Comparison of ENCODE assay signal across 11 cellular contexts in genomic region chr15:59399465-59400102, GRCh38. TPM values are rescaled to one million over a fixed set of nuclear protein-coding genes. Genes with fewer than 3 reads are reported as not detected.
DNase-seq lines count a peak whose midpoint lies in the region; ATAC-seq and TF ChIP-seq lines count a peak whose summit lies in the region.
"Had no signal": no experiment of that assay in that cellular context is flagged by ENCODE, and none has a peak within 500 bp of the region (broad histone marks: within the 10 kb centered on the region; RNA-seq: fewer than 3 reads in every experiment).

No MANE protein-coding gene starts in this region.

- H3K4me1 ChIP-seq in PC-9 (replicated peaks; ENCODE audit: insufficient read depth), result peaks cover 4% of the 10 kb centered on the region; the same call in 1 of the 2 replicates
- H3K4me1 ChIP-seq: gastroesophageal sphincter, SJSA1 had no signal

- no peak overlapping the region for H3K4me2 ChIP-seq in PC-9

- no peaks in the 10 kb centered on the region for H3K36me3 ChIP-seq in PC-9 (ENCODE audit: low read depth)
- H3K36me3 ChIP-seq: gastroesophageal sphincter, SJSA1 had no signal

- TF ChIP-seq CTCF in NB4 (IDR thresholded peaks at IDR 0.05; ENCODE audit: low read depth, low read length) (no peak), progenitor cell of endocrine pancreas (IDR thresholded peaks at IDR 0.05; ENCODE audit: unreplicated experiment) (no peak), PC-9 (conservative IDR thresholded peaks at IDR 0.05) (no peak)

- H3K9me2 ChIP-seq in PC-9 (ENCODE audit: insufficient read depth), result no peaks in the 10 kb centered on the region

- no peaks in the 10 kb centered on the region for H3K9me3 Mint-ChIP-seq in progenitor cell of endocrine pancreas (ENCODE audit: low read depth)

- H3K36me3 Mint-ChIP-seq in progenitor cell of endocrine pancreas (ENCODE audit: insufficient read depth), result no peaks in the 10 kb centered on the region

- no peaks in the 10 kb centered on the region for H3K9me3 ChIP-seq in PC-9 (ENCODE audit: insufficient read depth, low read depth)
- H3K9me3 ChIP-seq: gastroesophageal sphincter, SJSA1 had no signal

- H3K27me3 Mint-ChIP-seq in progenitor cell of endocrine pancreas, result peaks cover 47% of the 10 kb centered on the region

- no peaks in the 10 kb centered on the region for H3K79me2 ChIP-seq in PC-9 (ENCODE audit: low read depth)

- H3K27me3 ChIP-seq in PC-9 (ENCODE audit: insufficient read depth, low read depth), result no peaks in the 10 kb centered on the region
- H3K27me3 ChIP-seq: SJSA1 had no signal

- no peak overlapping the region for H2AFZ ChIP-seq in PC-9

- ATAC-seq in GM19035 (IDR thresholded peaks at IDR 0.05; ENCODE audit: unreplicated experiment) (peak; percentile 89), HG02763 (IDR thresholded peaks at IDR 0.05; ENCODE audit: unreplicated experiment) (peak; percentile 63)
- ATAC-seq: gastroesophageal sphincter had no signal

- no peaks in the 10 kb centered on the region for H4K20me1 ChIP-seq in PC-9 (ENCODE audit: insufficient read depth)

- no peak overlapping the region for H3K27ac ChIP-seq in PC-9
- H3K27ac ChIP-seq: gastroesophageal sphincter, SJSA1 had no signal

- H3K4me3 Mint-ChIP-seq in progenitor cell of endocrine pancreas (ENCODE audit: low read depth), result no peak overlapping the region

- no peaks in the 10 kb centered on the region for H3F3A ChIP-seq in PC-9 (ENCODE audit: insufficient read depth, low read depth)

- DNase-seq in NB4 (ENCODE audit: low read depth) (peak; percentile 68), progenitor cell of endocrine pancreas (ENCODE audit: low spot score, unreplicated experiment) (no peak), RKO (ENCODE audit: low spot score) (no peak), PC-9 (no peak), NCI-H2227 treated with DMSO at 0.1 percent for 48 hours (lab: John Stamatoyannopoulos, UW) (no peak), NCI-H1092 (lab: John Stamatoyannopoulos, UW) (no peak)

- peaks cover 10% of the 10 kb centered on the region for H3K4me1 Mint-ChIP-seq in progenitor cell of endocrine pancreas (ENCODE audit: low read depth)

- BruUV-seq in PC-9 (replicated peaks; lab: Mats Ljungman, UMichigan), result no TSS peak

- intact Hi-C loops in PC-9 (cut with micrococcal nuclease; ENCODE audit: unreplicated experiment), result no loop called here

- H3K4me3 ChIP-seq in NB4 (ENCODE audit: low read depth, low read length) (no peak overlapping the region), PC-9 (no peak overlapping the region)
- H3K4me3 ChIP-seq: gastroesophageal sphincter, SJSA1 had no signal

- peak overlapping the region; percentile 8 for H3K27ac Mint-ChIP-seq in progenitor cell of endocrine pancreas

- POLR2A ChIA-PET in PC-9 (lab: Charles Lee; ENCODE audit: unreplicated experiment), result no interaction called here

- CTCF ChIA-PET in PC-9 (lab: Charles Lee), result no interaction called here

- no peak for TF ChIP-seq POLR2A in NB4 (IDR thresholded peaks at IDR 0.05; ENCODE audit: extremely low read depth, insufficient read length)

RNA-seq across cellular contexts. Expression of gene MYO1E, which starts 26.9 kb away (rescaled TPM):
- 40.4 and 42.3 TPM in 2 replicates for total RNA-seq in progenitor cell of endocrine pancreas
- 156 and 213 TPM in 2 replicates for total RNA-seq in PC-9 (2021)

RNA-seq across cellular contexts. Expression of gene FAM81A, which starts 38.4 kb away (rescaled TPM):
- total RNA-seq in progenitor cell of endocrine pancreas, result 0.34 and 0.58 TPM in 2 replicates
- total RNA-seq in PC-9 (2021), result 7.0 TPM in 2 replicates
- total RNA-seq: osteocyte had no signal
